In the genomic region with DNA sequence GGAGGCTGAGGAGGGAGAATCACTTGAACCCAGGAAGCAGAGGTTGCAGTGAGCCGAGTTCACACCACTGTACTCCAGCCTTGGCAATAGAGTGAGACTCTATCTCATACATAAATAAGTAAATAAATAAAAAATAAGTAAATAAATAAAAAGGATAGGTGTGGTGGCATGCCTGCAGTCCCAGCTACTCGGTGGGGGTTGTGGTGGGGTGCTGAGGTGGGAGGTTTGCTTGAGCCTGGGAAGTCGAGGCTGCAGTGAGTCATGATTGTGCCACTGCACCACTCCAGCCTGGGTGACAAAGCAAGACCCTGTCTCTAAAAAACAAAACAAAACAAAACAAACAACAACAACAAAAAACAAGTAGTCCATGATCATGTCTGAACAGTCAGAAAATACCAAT, we compare ENCODE assay signal across 15 cellular contexts. TPM values are rescaled to one million over a fixed set of nuclear protein-coding genes. Genes with fewer than 3 reads are reported as not detected.
A peak's percentile ranks its signal among the peaks of the same experiment; 100 is the strongest.
DNase-seq lines count a peak whose midpoint lies in the region; ATAC-seq and TF ChIP-seq lines count a peak whose summit lies in the region.
"Had no signal": no experiment of that assay in that cellular context is flagged by ENCODE, and none has a peak within 500 bp of the region (broad histone marks: within the 10 kb centered on the region; RNA-seq: fewer than 3 reads in every experiment).

No MANE protein-coding gene starts in this region.

- ATAC-seq in naive B cell (ENCODE audit: low read depth in 2 of 2) (no peak), HG02852 (IDR thresholded peaks at IDR 0.05; ENCODE audit: unreplicated experiment) (no peak)
- ATAC-seq: A549 had no signal

- H3K27ac Mint-ChIP-seq in IgD-negative memory B cell = peak overlapping the region; percentile 46 to 89 (median 62)
- peak overlapping the region in 5 of 6 donors; percentile 56 to 96 (median 84) for H3K27ac Mint-ChIP-seq in naive B cell
- peak overlapping the region; percentile 58 for H3K27ac Mint-ChIP-seq in type B pancreatic cell
- H3K27ac Mint-ChIP-seq: HFFc6 had no signal

- H3K36me3 Mint-ChIP-seq in IgD-negative memory B cell (peaks cover 2% of the 10 kb centered on the region), naive B cell (peaks cover 6 to 7% of the 10 kb centered on the region in 2 donors), type B pancreatic cell (peaks cover 4% of the 10 kb centered on the region)

- no peak overlapping the region for H3K4me3 ChIP-seq in BLaER1
- H3K4me3 ChIP-seq: A549 had no signal

- H3K4me3 Mint-ChIP-seq in IgD-negative memory B cell (peak overlapping the region in 2 of 4 donors; percentile 30 to 96), naive B cell (peak overlapping the region in 7 of 8 donors; percentile 53 to 99 (median 96)), type B pancreatic cell (no peak overlapping the region)
- H3K4me3 Mint-ChIP-seq: HFFc6 had no signal

- H3K9me3 ChIP-seq in BLaER1 = no peaks in the 10 kb centered on the region
- H3K9me3 ChIP-seq: A549 had no signal

- peaks cover 27% of the 10 kb centered on the region for H3K36me3 ChIP-seq in BLaER1

- H3K9me3 Mint-ChIP-seq in IgD-negative memory B cell (no peaks in the 10 kb centered on the region), naive B cell (no peaks in the 10 kb centered on the region), type B pancreatic cell (no peaks in the 10 kb centered on the region)
- H3K9me3 Mint-ChIP-seq: CD8-positive, alpha-beta memory T cell; HFFc6 had no signal

- DNase-seq in naive B cell = no peak
- DNase-seq in type B pancreatic cell (ENCODE audit: extremely low spot score, unreplicated experiment) = no peak
- no peak for DNase-seq in NCI-H1417 (lab: John Stamatoyannopoulos, UW)
- DNase-seq in SKM-1 treated with dmso at 0.1 percent for 144 hours (lab: John Stamatoyannopoulos, UW; ENCODE audit: unreplicated experiment) = no peak
- DNase-seq: CD8-positive, alpha-beta memory T cell; DMS53; GF-D8; HCEC 1CT; HFFc6 had no signal

- no peak for TF ChIP-seq CTCF in type B pancreatic cell (conservative IDR thresholded peaks at IDR 0.05)

- peak overlapping the region; percentile 97; the same call in 1 of the 2 replicates for H3K4me2 ChIP-seq in BLaER1
- H3K4me2 ChIP-seq: A549 had no signal

- peaks cover 99% of the 10 kb centered on the region for H3K4me1 ChIP-seq in BLaER1

- no peak overlapping the region for H3K9ac ChIP-seq in BLaER1

- H3K27ac ChIP-seq in BLaER1 = no peak overlapping the region
- H3K27ac ChIP-seq: A549 had no signal

- H3K27me3 Mint-ChIP-seq in IgD-negative memory B cell (peaks cover 3% of the 10 kb centered on the region), naive B cell (no peaks in the 10 kb centered on the region), type B pancreatic cell (peaks cover 33% of the 10 kb centered on the region)

- H3K27me3 ChIP-seq in BLaER1 = peaks cover 30% of the 10 kb centered on the region

- peaks cover 13% of the 10 kb centered on the region for H4K20me1 ChIP-seq in BLaER1

- H3K4me1 Mint-ChIP-seq in IgD-negative memory B cell (peaks cover 23 to 51% (median 31%) of the 10 kb centered on the region in 3 donors), naive B cell (peaks cover 46 to 80% (median 69%) of the 10 kb centered on the region in 3 donors), type B pancreatic cell (ENCODE audit: unreplicated experiment) (peaks cover 17% of the 10 kb centered on the region)

RNA-seq across cellular contexts. Expression of a gene that starts 3.1 kb away (rescaled TPM):
- polyA plus RNA-seq in IgD-negative memory B cell (61.7 TPM), naive B cell (ENCODE audit: low read depth in 6 of 6) (10 to 100 TPM; 30.6 to 84.4 (median 37.4) TPM)
- 12.4 and 29.9 TPM in 2 replicates for total RNA-seq in type B pancreatic cell (ENCODE audit: low replicate concordance)
- total RNA-seq: H4, HFFc6 had no signal
- polyA plus RNA-seq: AG04450 had no signal

RNA-seq across cellular contexts. Expression of a gene that starts 7.9 kb away (rescaled TPM):
- 73.5 TPM for polyA plus RNA-seq in IgD-negative memory B cell
- polyA plus RNA-seq in naive B cell (ENCODE audit: low read depth in 6 of 6) = 10 to 100 TPM; 47.4 to 64.4 (median 60.4) TPM
- total RNA-seq in type B pancreatic cell (ENCODE audit: low replicate concordance) = 21.7 and 26.7 TPM in 2 replicates

RNA-seq across cellular contexts. Expression of a gene that starts 18.5 kb away (rescaled TPM):
- polyA plus RNA-seq in IgD-negative memory B cell = not detected
- polyA plus RNA-seq in naive B cell (ENCODE audit: low read depth in 6 of 6) = not detected
- 0.90 and 1.4 TPM in 2 replicates for total RNA-seq in type B pancreatic cell (ENCODE audit: low replicate concordance)
- total RNA-seq: H4 had no signal
- polyA plus RNA-seq: AG04450 had no signal

RNA-seq across cellular contexts. Expression of a gene that starts 40.1 kb away (rescaled TPM):
- polyA plus RNA-seq in IgD-negative memory B cell (0.26 TPM), naive B cell (ENCODE audit: low read depth in 6 of 6) (under 1 TPM in 5 of 6 donors, not detected in 1; 0.12 to 0.35 (median 0.20) TPM)
- total RNA-seq in type B pancreatic cell (ENCODE audit: low replicate concordance) = 23.7 and 24.4 TPM in 2 replicates
